ENCODE assay signal across 24 cellular contexts in the genomic region with DNA sequence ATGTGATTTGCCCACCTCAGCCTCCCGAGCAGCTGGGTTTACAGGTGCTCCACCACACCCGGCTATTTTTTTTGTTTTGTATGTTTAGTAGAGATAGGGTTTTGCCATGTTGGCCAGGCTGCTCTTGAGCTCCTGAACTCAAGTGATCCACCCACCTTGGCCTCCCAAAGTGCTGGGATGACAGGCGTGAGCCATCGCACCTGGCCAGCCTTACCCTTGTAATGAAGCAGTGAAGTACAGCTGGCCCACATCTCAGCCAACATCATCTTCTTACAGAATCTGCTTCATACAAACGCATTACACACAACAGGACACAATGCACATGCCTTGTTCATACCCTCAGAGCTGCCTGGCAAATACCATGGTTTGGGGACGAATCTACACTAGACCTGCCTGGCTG. TPM values are rescaled to one million over a fixed set of nuclear protein-coding genes. Genes with fewer than 3 reads are reported as not detected.
"Had no signal": no experiment of that assay in that cellular context is flagged by ENCODE, and none has a peak within 500 bp of the region (broad histone marks: within the 10 kb centered on the region; RNA-seq: fewer than 3 reads in every experiment).

No MANE protein-coding gene starts in this region.

- H3K9ac ChIP-seq: KMS-11, SK-N-SH had no signal

- DNase-seq: Kasumi-1, MM.1S, NCI-H1092 treated with DMSO at 0.1 percent for 48 hours, NCI-H1417, NCI-H1436 treated with DMSO at 0.1 percent for 48 hours, NCI-H1694, NCI-H187 treated with DMSO at 0.1 percent for 48 hours, NCI-H2029 treated with DMSO at 0.1 percent for 48 hours, NCI-H2171 treated with DMSO at 0.1 percent for 48 hours, NCI-H345, NCI-H446 treated with DMSO at 0.1 percent for 48 hours, NCI-H510A treated with DMSO at 0.1 percent for 48 hours, NCI-H526 treated with DMSO at 0.1 percent for 48 hours, NCI-H774, Right ventricle myocardium superior, RPMI8226, SIG-M5, SK-N-SH, SW 1271 had no signal

- H3K27ac ChIP-seq: KMS-11 had no signal

- H3K4me1 Mint-ChIP-seq: IgD-negative memory B cell had no signal

- FAIRE-seq: K562, RCC 7860 had no signal

- H3K27ac Mint-ChIP-seq: IgD-negative memory B cell had no signal

- H3K4me2 ChIP-seq: KMS-11, SK-N-SH had no signal

- H3K27me3 Mint-ChIP-seq: IgD-negative memory B cell had no signal

- ATAC-seq: K562 had no signal

- H3K4me3 Mint-ChIP-seq: IgD-negative memory B cell had no signal

- H3K4me3 ChIP-seq: K562 had no signal

RNA-seq across cellular contexts. Expression of gene ZNF605, which starts 37.4 kb away (rescaled TPM):
- total RNA-seq: HT-29 had no signal
